In genomic region chr19:9782282-9782681, GRCh38 we compare ENCODE assay signal across 18 cellular contexts.
"Had no signal": no experiment of that assay in that cellular context is flagged by ENCODE, and none has a peak within 500 bp of the region (broad histone marks: within the 10 kb centered on the region; RNA-seq: fewer than 3 reads in every experiment).

No MANE protein-coding gene starts in this region.

- H3K4me1 ChIP-seq: psoas muscle had no signal

- H3K4me3 ChIP-seq: psoas muscle, spleen, transverse colon had no signal

- ATAC-seq: activated CD4-positive, CD25-positive, alpha-beta regulatory T cell treated with anti-CD3 and anti-CD28 coated beads, Interleukin-2, amount 50 U/mL, for 24 hours; psoas muscle; sciatic nerve; stimulated activated memory B cell treated with anti-CD40 and anti-IgM and Interleukin-4, amounts not matched to agents 10 μg/mL and 1 μg/mL and 100 μg/mL, for 72 hours had no signal

- H3K27ac Mint-ChIP-seq: stimulated activated memory B cell treated with anti-CD40 and anti-IgM and Interleukin-4, amounts not matched to agents 10 μg/mL and 1 μg/mL and 100 μg/mL, for 72 hours had no signal

- H3K36me3 ChIP-seq: spleen, transverse colon had no signal

- H3K27me3 Mint-ChIP-seq: naive B cell; stimulated activated memory B cell treated with anti-CD40 and anti-IgM and Interleukin-4, amounts not matched to agents 10 μg/mL and 1 μg/mL and 100 μg/mL, for 72 hours had no signal

- DNase-seq: activated CD4-positive, alpha-beta T cell treated with anti-CD3 and anti-CD28 coated beads, Interleukin-2, amount 50 U/mL, for 48 hours; activated gamma-delta T cell; activated T-cell treated with anti-CD3 and anti-CD28 coated beads, Interleukin-2, amount 50 U/mL, for 48 hours; caudate nucleus; cortex of kidney; effector CD8-positive, alpha-beta T cell; kidney; midbrain; naive B cell; occipital lobe; psoas muscle; spleen; stimulated activated CD4-positive, alpha-beta T cell treated with anti-CD3 and anti-CD28 coated beads, Interleukin-1b, Interleukin-23, amount 100 ng/mL, for 48 hours; substantia nigra; transverse colon had no signal

- H3K27me3 ChIP-seq: spleen, transverse colon had no signal

- H3K9me3 ChIP-seq: transverse colon had no signal

- H3K4me3 Mint-ChIP-seq: naive B cell; stimulated activated memory B cell treated with anti-CD40 and anti-IgM and Interleukin-4, amounts not matched to agents 10 μg/mL and 1 μg/mL and 100 μg/mL, for 72 hours had no signal

- H3K27ac ChIP-seq: psoas muscle, spleen, transverse colon had no signal
